1 cellular context compared by ENCODE assay signal in genomic region chr6:78868124-78868523, GRCh38.
TF ChIP-seq lines count a peak whose summit lies in the region.

No MANE protein-coding gene starts in this region.

TF ChIP-seq in WTC11, 78 proteins besides CTCF, POLR2A, EP300 and RAD21 (continued from another document):
- TF ChIP-seq ARID4B (CRISPR knock-in tag; IDR thresholded peaks at IDR 0.05; ENCODE audit: borderline replicate concordance): no peak
- TF ChIP-seq, protein P1, sequence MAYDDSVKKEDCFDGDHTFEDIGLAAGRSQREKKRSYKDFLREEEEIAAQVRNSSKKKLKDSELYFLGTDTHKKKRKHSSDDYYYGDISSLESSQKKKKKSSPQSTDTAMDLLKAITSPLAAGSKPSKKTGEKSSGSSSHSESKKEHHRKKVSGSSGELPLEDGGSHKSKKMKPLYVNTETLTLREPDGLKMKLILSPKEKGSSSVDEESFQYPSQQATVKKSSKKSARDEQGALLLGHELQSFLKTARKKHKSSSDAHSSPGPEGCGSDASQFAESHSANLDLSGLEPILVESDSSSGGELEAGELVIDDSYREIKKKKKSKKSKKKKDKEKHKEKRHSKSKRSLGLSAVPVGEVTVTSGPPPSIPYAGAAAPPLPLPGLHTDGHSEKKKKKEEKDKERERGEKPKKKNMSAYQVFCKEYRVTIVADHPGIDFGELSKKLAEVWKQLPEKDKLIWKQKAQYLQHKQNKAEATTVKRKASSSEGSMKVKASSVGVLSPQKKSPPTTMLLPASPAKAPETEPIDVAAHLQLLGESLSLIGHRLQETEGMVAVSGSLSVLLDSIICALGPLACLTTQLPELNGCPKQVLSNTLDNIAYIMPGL (CRISPR knock-in tag; IDR thresholded peaks at IDR 0.05): no peak
- TF ChIP-seq, protein P2, sequence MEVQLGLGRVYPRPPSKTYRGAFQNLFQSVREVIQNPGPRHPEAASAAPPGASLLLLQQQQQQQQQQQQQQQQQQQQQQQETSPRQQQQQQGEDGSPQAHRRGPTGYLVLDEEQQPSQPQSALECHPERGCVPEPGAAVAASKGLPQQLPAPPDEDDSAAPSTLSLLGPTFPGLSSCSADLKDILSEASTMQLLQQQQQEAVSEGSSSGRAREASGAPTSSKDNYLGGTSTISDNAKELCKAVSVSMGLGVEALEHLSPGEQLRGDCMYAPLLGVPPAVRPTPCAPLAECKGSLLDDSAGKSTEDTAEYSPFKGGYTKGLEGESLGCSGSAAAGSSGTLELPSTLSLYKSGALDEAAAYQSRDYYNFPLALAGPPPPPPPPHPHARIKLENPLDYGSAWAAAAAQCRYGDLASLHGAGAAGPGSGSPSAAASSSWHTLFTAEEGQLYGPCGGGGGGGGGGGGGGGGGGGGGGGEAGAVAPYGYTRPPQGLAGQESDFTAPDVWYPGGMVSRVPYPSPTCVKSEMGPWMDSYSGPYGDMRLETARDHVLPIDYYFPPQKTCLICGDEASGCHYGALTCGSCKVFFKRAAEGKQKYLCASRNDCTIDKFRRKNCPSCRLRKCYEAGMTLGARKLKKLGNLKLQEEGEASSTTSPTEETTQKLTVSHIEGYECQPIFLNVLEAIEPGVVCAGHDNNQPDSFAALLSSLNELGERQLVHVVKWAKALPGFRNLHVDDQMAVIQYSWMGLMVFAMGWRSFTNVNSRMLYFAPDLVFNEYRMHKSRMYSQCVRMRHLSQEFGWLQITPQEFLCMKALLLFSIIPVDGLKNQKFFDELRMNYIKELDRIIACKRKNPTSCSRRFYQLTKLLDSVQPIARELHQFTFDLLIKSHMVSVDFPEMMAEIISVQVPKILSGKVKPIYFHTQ (CRISPR knock-in tag; IDR thresholded peaks at IDR 0.05): no peak
- no peak for TF ChIP-seq CREB1 (CRISPR knock-in tag; IDR thresholded peaks at IDR 0.05)
- TF ChIP-seq IRF2 (CRISPR knock-in tag; IDR thresholded peaks at IDR 0.05; ENCODE audit: borderline replicate concordance, low read depth): no peak
- no peak for TF ChIP-seq NFYB (CRISPR knock-in tag; conservative IDR thresholded peaks at IDR 0.05; ENCODE audit: low read depth)
- no peak for TF ChIP-seq RORB (CRISPR knock-in tag; IDR thresholded peaks at IDR 0.05)
TF ChIP-seq in WTC11: peak in this region for 0.
